In the genomic region with DNA sequence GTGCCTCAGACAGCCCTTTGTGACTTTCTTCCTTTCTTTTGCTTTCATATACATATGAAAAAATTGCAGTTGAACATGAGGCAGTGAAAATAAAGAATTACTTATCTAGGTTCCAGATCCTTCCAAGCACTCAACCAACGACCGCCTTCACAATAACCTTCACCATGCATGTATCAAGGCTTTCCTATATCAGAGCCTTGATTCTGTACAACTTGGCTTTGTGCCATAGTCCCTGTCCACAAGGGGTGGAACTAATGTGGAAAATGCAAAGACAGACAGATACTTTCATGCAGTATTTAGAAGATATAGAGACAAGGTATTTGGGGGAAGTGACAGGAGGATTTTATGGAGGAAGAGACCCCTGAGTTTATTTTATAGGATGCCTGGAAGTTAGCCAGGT, we compare ENCODE assay signal across 25 cellular contexts.
"Had no signal": no experiment of that assay in that cellular context is flagged by ENCODE, and none has a peak within 500 bp of the region (broad histone marks: within the 10 kb centered on the region; RNA-seq: fewer than 3 reads in every experiment).

No MANE protein-coding gene starts in this region.

- H3K4me1 ChIP-seq: esophagus squamous epithelium, gastrocnemius medialis, heart right ventricle, left lung, lower lobe of right lung had no signal

- H3K36me3 Mint-ChIP-seq: mesothelial cell of epicardium; naive B cell; naive thymus-derived CD8-positive, alpha-beta T cell had no signal

- H3K4me3 Mint-ChIP-seq: dendritic cell treated with granulocyte-macrophage colony-stimulating factor and Interleukin-4, amounts not matched to agents 40 ng/mL and 50 ng/mL, for 4 days; effector memory CD8-positive, alpha-beta T cell; endodermal cell; mesothelial cell of epicardium; naive B cell; naive thymus-derived CD8-positive, alpha-beta T cell had no signal

- DNase-seq: cortex of kidney; effector CD8-positive, alpha-beta T cell; effector memory CD8-positive, alpha-beta T cell; endodermal cell; erythroblast; esophagus squamous epithelium; foreskin fibroblast; foreskin melanocyte; gastrocnemius medialis; glutamatergic neuron; head of caudate nucleus; heart right ventricle; hippocampal formation; left cardiac atrium; left lung; left ventricle myocardium superior; lower lobe of right lung; mesenchymal stem cell; mucosa of descending colon; naive B cell; naive thymus-derived CD8-positive, alpha-beta T cell had no signal

- H3K4me1 Mint-ChIP-seq: endodermal cell; mesothelial cell of epicardium; naive B cell; naive thymus-derived CD8-positive, alpha-beta T cell had no signal

- H3K9me3 ChIP-seq: esophagus squamous epithelium, gastrocnemius medialis, left lung, lower lobe of right lung, mucosa of descending colon had no signal

- H3K9me3 Mint-ChIP-seq: effector memory CD8-positive, alpha-beta T cell had no signal

- H3K27ac ChIP-seq: epithelial cell of prostate, esophagus squamous epithelium, gastrocnemius medialis, heart right ventricle, left lung, lower lobe of right lung had no signal

- H3K27me3 ChIP-seq: esophagus squamous epithelium, gastrocnemius medialis, heart right ventricle, left lung had no signal

- H3K36me3 ChIP-seq: esophagus squamous epithelium, gastrocnemius medialis, heart right ventricle, left lung, lower lobe of right lung had no signal

- H3K27me3 Mint-ChIP-seq: dendritic cell treated with granulocyte-macrophage colony-stimulating factor and Interleukin-4, amounts not matched to agents 40 ng/mL and 50 ng/mL, for 4 days; naive B cell had no signal

- ATAC-seq: effector memory CD8-positive, alpha-beta T cell; esophagus mucosa; gastrocnemius medialis; heart right ventricle; left cardiac atrium; left lung; left ventricle myocardium superior; lower lobe of right lung; mucosa of descending colon; naive thymus-derived CD8-positive, alpha-beta T cell had no signal

- H3K4me3 ChIP-seq: esophagus squamous epithelium, gastrocnemius medialis, heart right ventricle, left lung, lower lobe of right lung, mucosa of descending colon had no signal

- H3K27ac Mint-ChIP-seq: dendritic cell treated with granulocyte-macrophage colony-stimulating factor and Interleukin-4, amounts not matched to agents 40 ng/mL and 50 ng/mL, for 4 days; effector memory CD8-positive, alpha-beta T cell; endodermal cell; mesothelial cell of epicardium; naive thymus-derived CD8-positive, alpha-beta T cell had no signal
